In genomic region chr1:181806791-181807190, GRCh38 we compare ENCODE assay signal across 29 cellular contexts.
"Had no signal": no experiment of that assay in that cellular context is flagged by ENCODE, and none has a peak within 500 bp of the region (broad histone marks: within the 10 kb centered on the region; RNA-seq: fewer than 3 reads in every experiment).

No MANE protein-coding gene starts in this region.

- H3K36me3 ChIP-seq: gastroesophageal sphincter, heart left ventricle, lower lobe of right lung, sigmoid colon, tibial artery, upper lobe of left lung had no signal

- H3K4me1 ChIP-seq: gastroesophageal sphincter, heart left ventricle, lower lobe of right lung, parathyroid adenoma, sigmoid colon, testis, tibial artery, upper lobe of left lung had no signal

- H2AFZ ChIP-seq: parathyroid adenoma had no signal

- DNase-seq: dermis blood vessel endothelial cell; effector memory CD8-positive, alpha-beta T cell; foreskin fibroblast; heart left ventricle; hippocampal formation; immature natural killer cell; left ventricle myocardium superior; lower lobe of right lung; mucosa of descending colon; naive B cell; right cardiac atrium; sigmoid colon; stimulated activated CD4-positive, alpha-beta T cell treated with anti-CD3 and anti-CD28 coated beads, Interleukin-2, amount 100 ng/mL, for 24 hours; stimulated activated CD4-positive, alpha-beta T cell treated with anti-CD3 and anti-CD28 coated beads, Interleukin-4, amount 100 ng/mL, for 24 hours; stimulated activated naive CD4-positive, alpha-beta T cell treated with Interleukin-2 at 50 U/mL for 16 hours; substantia nigra; testis; tibial artery; upper lobe of left lung had no signal

- ATAC-seq: effector memory CD8-positive, alpha-beta T cell; esophagus mucosa; gastroesophageal sphincter; heart left ventricle; left ventricle myocardium superior; lower lobe of right lung; mucosa of descending colon; natural killer cell treated with Interleukin-12 subunit alpha and Interleukin-12 subunit beta and Interleukin-15 and Interleukin-18, amount 100 ng/mL, for 72 hours; right cardiac atrium; stimulated activated effector memory CD8-positive, alpha-beta T cell treated with anti-CD3 and anti-CD28 coated beads, Interleukin-12 subunit alpha, Interleukin-12 subunit beta, amount 100 ng/mL, for 72 hours had no signal

- H3K79me2 ChIP-seq: parathyroid adenoma had no signal

- H3K36me3 Mint-ChIP-seq: immature natural killer cell; mesothelial cell of epicardium; naive B cell; natural killer cell treated with Interleukin-12 subunit alpha and Interleukin-12 subunit beta and Interleukin-15 and Interleukin-18, amount 100 ng/mL, for 72 hours; stimulated activated effector memory CD8-positive, alpha-beta T cell treated with anti-CD3 and anti-CD28 coated beads, Interleukin-12 subunit alpha, Interleukin-12 subunit beta, amount 100 ng/mL, for 72 hours had no signal

- H3K27ac ChIP-seq: coronary artery, epithelial cell of prostate, gastroesophageal sphincter, heart left ventricle, lower lobe of right lung, parathyroid adenoma, sigmoid colon, testis, tibial artery, upper lobe of left lung had no signal

- H3K27ac Mint-ChIP-seq: effector memory CD8-positive, alpha-beta T cell; immature natural killer cell; mesothelial cell of epicardium; naive B cell; natural killer cell treated with Interleukin-12 subunit alpha and Interleukin-12 subunit beta and Interleukin-15 and Interleukin-18, amount 100 ng/mL, for 72 hours; progenitor cell of endocrine pancreas; stimulated activated effector memory CD8-positive, alpha-beta T cell treated with anti-CD3 and anti-CD28 coated beads, Interleukin-12 subunit alpha, Interleukin-12 subunit beta, amount 100 ng/mL, for 72 hours had no signal

- H3K4me1 Mint-ChIP-seq: immature natural killer cell; mesothelial cell of epicardium; naive B cell; stimulated activated effector memory CD8-positive, alpha-beta T cell treated with anti-CD3 and anti-CD28 coated beads, Interleukin-12 subunit alpha, Interleukin-12 subunit beta, amount 100 ng/mL, for 72 hours had no signal

- H3K27me3 ChIP-seq: sigmoid colon, testis, upper lobe of left lung had no signal

- H3K9me3 ChIP-seq: gastroesophageal sphincter, heart left ventricle, lower lobe of right lung, mucosa of descending colon, sigmoid colon, testis, tibial artery, upper lobe of left lung had no signal

- H3K4me3 ChIP-seq: coronary artery, gastroesophageal sphincter, heart left ventricle, lower lobe of right lung, mucosa of descending colon, sigmoid colon, testis, tibial artery, upper lobe of left lung had no signal

- H3K9me3 Mint-ChIP-seq: effector memory CD8-positive, alpha-beta T cell; mesothelial cell of epicardium; natural killer cell treated with Interleukin-12 subunit alpha and Interleukin-12 subunit beta and Interleukin-15 and Interleukin-18, amount 100 ng/mL, for 72 hours; neural crest cell; stimulated activated effector memory CD8-positive, alpha-beta T cell treated with anti-CD3 and anti-CD28 coated beads, Interleukin-12 subunit alpha, Interleukin-12 subunit beta, amount 100 ng/mL, for 72 hours had no signal

- H3K4me3 Mint-ChIP-seq: effector memory CD8-positive, alpha-beta T cell; immature natural killer cell; mesothelial cell of epicardium; naive B cell; natural killer cell treated with Interleukin-12 subunit alpha and Interleukin-12 subunit beta and Interleukin-15 and Interleukin-18, amount 100 ng/mL, for 72 hours; neural crest cell; stimulated activated effector memory CD8-positive, alpha-beta T cell treated with anti-CD3 and anti-CD28 coated beads, Interleukin-12 subunit alpha, Interleukin-12 subunit beta, amount 100 ng/mL, for 72 hours had no signal

- H3K27me3 Mint-ChIP-seq: progenitor cell of endocrine pancreas had no signal

- H3K9ac ChIP-seq: parathyroid adenoma had no signal
